Comparison of ENCODE assay signal across 11 cellular contexts in genomic region chr6:111818539-111819226, GRCh38. TPM values are rescaled to one million over a fixed set of nuclear protein-coding genes. Genes with fewer than 3 reads are reported as not detected.
DNase-seq lines count a peak whose midpoint lies in the region; ATAC-seq and TF ChIP-seq lines count a peak whose summit lies in the region.
"Had no signal": no experiment of that assay in that cellular context is flagged by ENCODE, and none has a peak within 500 bp of the region (broad histone marks: within the 10 kb centered on the region; RNA-seq: fewer than 3 reads in every experiment).

No MANE protein-coding gene starts in this region.

- H3K9me3 Mint-ChIP-seq in activated naive CD8-positive, alpha-beta T cell treated with anti-CD3 and anti-CD28 coated beads, Interleukin-2, amount 50 U/mL, for 24 hours, result no peaks in the 10 kb centered on the region
- no peaks in the 10 kb centered on the region for H3K9me3 Mint-ChIP-seq in type B pancreatic cell

- WGBS in hepatocyte (ENCODE audit: low lambda C conversion rate, missing lambda C conversion rate), result 70% methylated on average over 5 of the region's 5 CpGs

- H3K9me2 ChIP-seq in hepatocyte (replicated peaks; ENCODE audit: insufficient read depth), result no peaks in the 10 kb centered on the region

- H3K27ac ChIP-seq in left lung (no peak overlapping the region), hepatocyte (no peak overlapping the region)

- H3K4me1 Mint-ChIP-seq in activated naive CD8-positive, alpha-beta T cell treated with anti-CD3 and anti-CD28 coated beads, Interleukin-2, amount 50 U/mL, for 24 hours, result peaks cover 88% of the 10 kb centered on the region
- H3K4me1 Mint-ChIP-seq in type B pancreatic cell (ENCODE audit: unreplicated experiment), result peaks cover 22% of the 10 kb centered on the region

- peaks cover 5 to 32% of the 10 kb centered on the region in 2 donors for H3K4me1 ChIP-seq in left lung
- H3K4me1 ChIP-seq in hepatocyte (ENCODE audit: insufficient read depth), result peaks cover 8% of the 10 kb centered on the region

- no peak overlapping the region for H3K4me3 ChIP-seq in left lung
- H3K4me3 ChIP-seq in hepatocyte, result no peak overlapping the region

- no peak overlapping the region for H2AFZ ChIP-seq in hepatocyte

- peak overlapping the region; percentile 88 for H3K27ac Mint-ChIP-seq in activated naive CD8-positive, alpha-beta T cell treated with anti-CD3 and anti-CD28 coated beads, Interleukin-2, amount 50 U/mL, for 24 hours
- H3K27ac Mint-ChIP-seq in type B pancreatic cell, result peak overlapping the region; percentile 15

- DNase-seq in activated effector memory CD4-positive, alpha-beta T cell treated with anti-CD3 and anti-CD28 coated beads, Interleukin-2, amount 50 U/mL, for 16 hours, result peak; percentile 69
- DNase-seq in activated effector memory CD4-positive, alpha-beta T cell treated with Interleukin-2 at 50 U/mL for 16 hours, result no peak
- DNase-seq in activated naive CD8-positive, alpha-beta T cell treated with anti-CD3 and anti-CD28 coated beads, Interleukin-2, amount 50 U/mL, for 24 hours, result no peak
- DNase-seq in left lung (no peak), type B pancreatic cell (ENCODE audit: extremely low spot score, unreplicated experiment) (no peak), OCI-M2 (lab: John Stamatoyannopoulos, UW; ENCODE audit: unreplicated experiment) (no peak), hepatocyte (ENCODE audit: low spot score) (no peak)
- DNase-seq: GOT3, NCI-H2081, T-helper 9 cell had no signal

- intact Hi-C loops in left lung (cut with DNase I), result no loop called here

- ATAC-seq in activated naive CD8-positive, alpha-beta T cell treated with anti-CD3 and anti-CD28 coated beads, Interleukin-2, amount 50 U/mL, for 24 hours, result peak; percentile 75
- ATAC-seq in left lung, result peak; percentile 26
- ATAC-seq in GM18511 (IDR thresholded peaks at IDR 0.05; ENCODE audit: unreplicated experiment), result no peak

- H3K79me2 ChIP-seq in hepatocyte, result peaks cover 24% of the 10 kb centered on the region

- no peaks in the 10 kb centered on the region for H3K27me3 ChIP-seq in left lung
- no peaks in the 10 kb centered on the region for H3K27me3 ChIP-seq in hepatocyte

- no peaks in the 10 kb centered on the region for H3K27me3 Mint-ChIP-seq in activated naive CD8-positive, alpha-beta T cell treated with anti-CD3 and anti-CD28 coated beads, Interleukin-2, amount 50 U/mL, for 24 hours
- no peaks in the 10 kb centered on the region for H3K27me3 Mint-ChIP-seq in type B pancreatic cell

- H3K4me3 Mint-ChIP-seq in activated naive CD8-positive, alpha-beta T cell treated with anti-CD3 and anti-CD28 coated beads, Interleukin-2, amount 50 U/mL, for 24 hours, result peak overlapping the region; percentile 51
- no peak overlapping the region for H3K4me3 Mint-ChIP-seq in type B pancreatic cell

- H3K9me3 ChIP-seq in left lung, result no peaks in the 10 kb centered on the region
- no peaks in the 10 kb centered on the region for H3K9me3 ChIP-seq in hepatocyte (ENCODE audit: low read depth)

- H4K20me1 ChIP-seq in hepatocyte (ENCODE audit: insufficient read depth, poor library complexity, severe bottlenecking), result no peaks in the 10 kb centered on the region

- TF ChIP-seq CTCF in left lung (IDR thresholded peaks at IDR 0.05) (no peak), type B pancreatic cell (conservative IDR thresholded peaks at IDR 0.05) (no peak), hepatocyte (IDR thresholded peaks at IDR 0.05; ENCODE audit: poor library complexity) (no peak)

- H3K36me3 ChIP-seq in left lung, result no peaks in the 10 kb centered on the region
- H3K36me3 ChIP-seq in hepatocyte (replicated peaks; ENCODE audit: insufficient read depth, low read depth), result no peaks in the 10 kb centered on the region

- peaks cover 64% of the 10 kb centered on the region for H3K36me3 Mint-ChIP-seq in activated naive CD8-positive, alpha-beta T cell treated with anti-CD3 and anti-CD28 coated beads, Interleukin-2, amount 50 U/mL, for 24 hours (ENCODE audit: low read depth)
- H3K36me3 Mint-ChIP-seq in type B pancreatic cell, result peaks cover 10% of the 10 kb centered on the region

- H3K4me2 ChIP-seq in hepatocyte, result no peak overlapping the region

RNA-seq across cellular contexts. Expression of gene FYN, which starts 54.6 kb away (rescaled TPM):
- total RNA-seq in left lung (10 to 100 TPM; 58.8 to 73.8 TPM), type B pancreatic cell (ENCODE audit: low replicate concordance) (131 and 283 TPM in 2 replicates), hepatocyte (40.0 and 65.7 TPM in 2 replicates)
- polyA plus RNA-seq in hepatocyte, result 63.7 and 70.1 TPM in 2 replicates
